Comparison of ENCODE assay signal across 8 cellular contexts in the genomic region with DNA sequence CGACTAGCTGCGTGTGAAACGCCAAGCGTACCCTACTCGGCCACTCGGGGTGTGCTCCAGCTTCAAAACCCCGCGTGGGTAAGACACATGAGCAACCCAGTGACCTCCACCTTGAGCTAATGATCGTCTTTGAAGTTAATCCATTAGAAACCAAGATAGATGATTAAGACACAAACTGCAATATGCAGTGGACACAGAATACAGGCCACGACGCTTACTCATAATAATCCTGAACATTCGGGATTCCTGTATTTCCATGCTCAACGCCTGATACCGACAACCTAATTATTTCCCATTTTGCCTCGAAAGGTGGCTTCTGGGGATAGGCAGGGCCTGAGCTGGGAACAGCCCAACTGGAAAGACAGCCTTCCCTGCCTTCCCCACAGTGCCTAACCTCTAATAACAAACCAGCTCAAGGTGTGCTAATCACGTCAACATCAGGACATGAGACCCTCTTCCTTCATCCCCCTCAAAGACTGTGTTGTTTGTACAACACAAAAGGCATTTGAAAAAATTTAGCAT. TPM values are rescaled to one million over a fixed set of nuclear protein-coding genes. Genes with fewer than 3 reads are reported as not detected.
DNase-seq lines count a peak whose midpoint lies in the region; ATAC-seq, FAIRE-seq and TF ChIP-seq lines count a peak whose summit lies in the region.

No MANE protein-coding gene starts in this region.

- no peaks in the 10 kb centered on the region for H3K9me3 ChIP-seq in left ventricle myocardium inferior (replicated peaks)
- H3K9me3 ChIP-seq in ascending aorta = no peaks in the 10 kb centered on the region
- no peaks in the 10 kb centered on the region for H3K9me3 ChIP-seq in lower lobe of right lung

- H3K27me3 ChIP-seq in left ventricle myocardium inferior (ENCODE audit: low read depth) (no peaks in the 10 kb centered on the region), ascending aorta (no peaks in the 10 kb centered on the region), lower lobe of right lung (ENCODE audit: low read depth) (no peaks in the 10 kb centered on the region)

- ATAC-seq in Right ventricle myocardium inferior (no peak), lower lobe of right lung (no peak)

- TF ChIP-seq CTCF in left ventricle myocardium inferior (IDR thresholded peaks at IDR 0.05; ENCODE audit: borderline replicate concordance) (no peak), ascending aorta (IDR thresholded peaks at IDR 0.05) (no peak), lower lobe of right lung (IDR thresholded peaks at IDR 0.05) (no peak)

- DNase-seq in left ventricle myocardium inferior = no peak
- no peak for DNase-seq in Right ventricle myocardium inferior (ENCODE audit: missing footprints)
- DNase-seq in ascending aorta (ENCODE audit: low spot score in 2 of 2) = no peak
- no peak for DNase-seq in lower lobe of right lung
- DNase-seq in activated effector memory CD4-positive, alpha-beta T cell treated with Interleukin-2 at 50 U/mL for 16 hours = no peak
- no peak for DNase-seq in GF-D8 (lab: John Stamatoyannopoulos, UW)
- no peak for DNase-seq in NCI-H2171 (lab: John Stamatoyannopoulos, UW)
- DNase-seq in GM12892 (ENCODE audit: insufficient read length) = no peak

- TF ChIP-seq POLR2A in GM12892 (IDR thresholded peaks at IDR 0.05; ENCODE audit: low read depth, low read length) = no peak

- H3K4me3 ChIP-seq in left ventricle myocardium inferior = peak overlapping the region; percentile 82
- peak overlapping the region; percentile 91 to 97 for H3K4me3 ChIP-seq in ascending aorta
- H3K4me3 ChIP-seq in lower lobe of right lung = peak overlapping the region; percentile 78

- peaks cover 29% of the 10 kb centered on the region for H3K36me3 ChIP-seq in left ventricle myocardium inferior
- H3K36me3 ChIP-seq in ascending aorta = peaks cover 24 to 37% of the 10 kb centered on the region in 2 donors
- peaks cover 38% of the 10 kb centered on the region for H3K36me3 ChIP-seq in lower lobe of right lung

- H3K4me1 ChIP-seq in left ventricle myocardium inferior (peaks cover 18% of the 10 kb centered on the region), ascending aorta (peaks cover 8 to 15% of the 10 kb centered on the region in 2 donors), lower lobe of right lung (peaks cover 21% of the 10 kb centered on the region)

- H3K27ac ChIP-seq in left ventricle myocardium inferior (replicated peaks) = peak overlapping the region; percentile 16
- H3K27ac ChIP-seq in ascending aorta = no peak overlapping the region
- H3K27ac ChIP-seq in lower lobe of right lung = no peak overlapping the region

- no peak for FAIRE-seq in GM12892 (lab: Jason Lieb, UNC)

- intact Hi-C loops in left ventricle myocardium inferior (cut with micrococcal nuclease) = no loop called here
- intact Hi-C loops in Right ventricle myocardium inferior (cut with DNase I) = loop anchor here (2.0 kb wide), 1 partner anchor 41 kb away; the partner anchor contains the start of gene UTP6
- intact Hi-C loops in ascending aorta (cut with DNase I) = loop anchor here (1.0 to 5.0 kb wide), 6 partner anchors 17 to 422 kb away; partner anchors contain the start of gene UTP6
- intact Hi-C loops in lower lobe of right lung (cut with DNase I) = no loop called here

RNA-seq across cellular contexts. Expression of gene COPRS, which starts 0.5 kb away (rescaled TPM):
- total RNA-seq in left ventricle myocardium inferior (52.5 TPM), Right ventricle myocardium inferior (60.0 TPM), ascending aorta (92.1 TPM), lower lobe of right lung (37.4 TPM)
- 35.6 TPM for polyA plus RNA-seq in GM12892 (2012; ENCODE audit: missing spikeins)

RNA-seq across cellular contexts. Expression of gene UTP6, which starts 42.0 kb away (rescaled TPM):
- total RNA-seq in left ventricle myocardium inferior = 32.0 TPM
- total RNA-seq in Right ventricle myocardium inferior = 33.5 TPM
- total RNA-seq in ascending aorta = 64.3 TPM
- 47.4 TPM for total RNA-seq in lower lobe of right lung
- 77.3 TPM for polyA plus RNA-seq in GM12892 (2012; ENCODE audit: missing spikeins)

Comparison
In these comparisons a context has a peak if more than half of its experiments do, and no peak if none do; other contexts are left out.
1. intact Hi-C loops: an anchor here in Right ventricle myocardium inferior (2.0 kb wide) and ascending aorta (1.0 to 5.0 kb wide); none called in left ventricle myocardium inferior and lower lobe of right lung.